11 cellular contexts compared by ENCODE assay signal in genomic region chr18:51077217-51077616, GRCh38.
DNase-seq lines count a peak whose midpoint lies in the region; ATAC-seq and TF ChIP-seq lines count a peak whose summit lies in the region.
"Had no signal": no experiment of that assay in that cellular context is flagged by ENCODE, and none has a peak within 500 bp of the region (broad histone marks: within the 10 kb centered on the region; RNA-seq: fewer than 3 reads in every experiment).

No MANE protein-coding gene starts in this region.

- no peak for TF ChIP-seq CTCF in AG09309 (IDR thresholded peaks at IDR 0.05; ENCODE audit: control insufficient read depth, insufficient read depth, low read depth, low read length, missing control alignments)

- H3K4me3 ChIP-seq in AG09309 (ENCODE audit: control insufficient read depth, low read depth, low read length) (no peak overlapping the region), adipocyte (ENCODE audit: low read length) (no peak overlapping the region)
- H3K4me3 ChIP-seq: SK-N-MC had no signal

- no peaks in the 10 kb centered on the region for H3K9me3 ChIP-seq in adipocyte (ENCODE audit: control insufficient read depth, low read length)

- H3K27me3 ChIP-seq in adipocyte (replicated peaks; ENCODE audit: control insufficient read depth, insufficient read depth, low read length) = no peaks in the 10 kb centered on the region

- DNase-seq in AG09309 (ENCODE audit: low read depth) (peak; percentile 64), adipocyte (ENCODE audit: low read depth) (peak; percentile 23), NCI-H446 (lab: John Stamatoyannopoulos, UW) (no peak), NCI-H1436 treated with DMSO at 0.1 percent for 48 hours (lab: John Stamatoyannopoulos, UW) (no peak), activated gamma-delta T cell (lab: John Stamatoyannopoulos, UW) (no peak)
- DNase-seq in activated T-cell treated with anti-CD3 and anti-CD28 coated beads, Interleukin-2, amount 50 U/mL, for 48 hours = no peak
- DNase-seq: cortex of kidney, NCI-H2107 had no signal

- ATAC-seq in GM19452 (IDR thresholded peaks at IDR 0.05; ENCODE audit: unreplicated experiment) (peak; percentile 59), HG02981 (IDR thresholded peaks at IDR 0.05; ENCODE audit: unreplicated experiment) (peak; percentile 75)

- H3K36me3 ChIP-seq in adipocyte (ENCODE audit: control insufficient read depth, insufficient read depth, low read length, severe bottlenecking) = peaks cover 51% of the 10 kb centered on the region

- no peak overlapping the region for H3K9ac ChIP-seq in adipocyte (ENCODE audit: low read length)

- peaks cover 4% of the 10 kb centered on the region for H3K4me1 ChIP-seq in adipocyte (ENCODE audit: control insufficient read depth, insufficient read depth, low read length)

Comparison
In these comparisons a context has a peak if more than half of its experiments do, and no peak if none do; other contexts are left out.
1. DNase-seq: peak in AG09309 (single experiment) and adipocyte (single experiment); none in NCI-H446 (0 of 2), activated T-cell treated with anti-CD3 and anti-CD28 coated beads, Interleukin-2, amount 50 U/mL, for 48 hours (0 of 2), NCI-H1436 treated with DMSO at 0.1 percent for 48 hours (single experiment) and activated gamma-delta T cell (single experiment).